In the genomic region with DNA sequence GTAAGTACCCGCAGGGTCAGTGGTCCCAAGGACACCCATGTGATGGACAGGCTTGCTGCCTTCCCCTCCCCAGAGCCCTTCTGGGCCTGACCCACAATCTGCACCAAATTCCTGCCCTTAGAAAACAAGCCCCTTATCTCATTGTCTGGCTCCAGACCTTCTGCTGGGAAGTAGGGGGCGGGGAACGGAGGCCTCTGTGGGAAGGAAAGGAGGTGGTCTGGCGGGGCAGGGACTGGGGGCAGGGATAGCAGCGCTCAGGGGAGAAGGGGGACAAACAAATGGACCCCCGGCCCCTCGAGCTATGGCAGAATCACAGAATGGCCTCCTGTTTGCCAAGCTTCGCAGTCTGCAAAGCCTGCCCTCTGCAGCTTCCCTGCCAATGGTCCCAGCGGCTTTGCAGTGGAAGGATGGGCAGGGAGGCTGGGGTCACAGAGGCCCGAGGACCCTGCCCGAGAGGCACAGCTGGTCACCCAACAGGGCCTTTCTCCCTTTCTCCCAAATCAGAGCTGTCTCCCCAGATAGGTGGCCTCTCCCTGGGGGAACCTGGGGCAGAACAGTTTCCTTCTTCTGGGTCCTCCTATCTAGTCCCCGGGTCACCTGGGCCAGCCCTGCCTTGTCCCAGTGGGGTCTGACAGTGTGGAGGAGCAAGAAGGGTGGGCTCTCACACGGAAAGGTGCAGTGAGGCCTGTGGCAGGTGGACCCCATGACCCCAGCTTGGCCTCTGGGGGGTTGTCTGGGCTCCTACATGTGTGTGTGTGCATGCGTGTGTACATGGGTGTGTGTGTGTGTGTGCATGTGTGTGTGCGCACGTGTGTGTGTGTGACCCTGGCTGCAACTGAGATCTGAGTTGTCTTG, we compare ENCODE assay signal across 13 cellular contexts. TPM values are rescaled to one million over a fixed set of nuclear protein-coding genes. Genes with fewer than 3 reads are reported as not detected.
DNase-seq lines count a peak whose midpoint lies in the region; ATAC-seq and TF ChIP-seq lines count a peak whose summit lies in the region.
"Had no signal": no experiment of that assay in that cellular context is flagged by ENCODE, and none has a peak within 500 bp of the region (broad histone marks: within the 10 kb centered on the region; RNA-seq: fewer than 3 reads in every experiment).

No MANE protein-coding gene starts in this region.

- CTCF ChIA-PET in naive thymus-derived CD4-positive, alpha-beta T cell (lab: Charles Lee), result interaction anchor here (0.9 kb wide), 1 partner anchor 141 kb away, joined by 4 read pairs; no protein-coding TSS in a partner anchor

- POLR2A ChIA-PET in naive thymus-derived CD4-positive, alpha-beta T cell (lab: Charles Lee), result interaction anchor here (0.6 to 2.5 kb wide), 7 partner anchors 14 to 299 kb away, joined by 3 to 9 read pairs (median 4); a partner anchor contains a TSS

- H3K9me3 ChIP-seq in CD4-positive, CD25-positive, alpha-beta regulatory T cell (ENCODE audit: control insufficient read depth in 2 of 2, low read length in 2 of 2), result no peaks in the 10 kb centered on the region
- H3K9me3 ChIP-seq in HUES48 (ENCODE audit: control insufficient read depth, insufficient read depth, low read length) (no peaks in the 10 kb centered on the region), esophagus squamous epithelium (no peaks in the 10 kb centered on the region)
- H3K9me3 ChIP-seq in naive thymus-derived CD4-positive, alpha-beta T cell (ENCODE audit: control insufficient read depth in 2 of 3, low read length in 3 of 3), result no peaks in the 10 kb centered on the region

- no peaks in the 10 kb centered on the region for H3K36me3 Mint-ChIP-seq in CD4-positive, CD25-positive, alpha-beta regulatory T cell
- H3K36me3 Mint-ChIP-seq in dendritic cell treated with granulocyte-macrophage colony-stimulating factor and Interleukin-4, amounts not matched to agents 40 ng/mL and 50 ng/mL, for 4 days (ENCODE audit: low read depth), result no peaks in the 10 kb centered on the region
- peaks cover 0 to 2% (median 0%) of the 10 kb centered on the region in 5 donors for H3K36me3 Mint-ChIP-seq in naive thymus-derived CD4-positive, alpha-beta T cell
- H3K36me3 Mint-ChIP-seq: immature natural killer cell had no signal

- TF ChIP-seq CTCF in esophagus squamous epithelium (IDR thresholded peaks at IDR 0.05), result no peak

- no peak for ATAC-seq in CD4-positive, CD25-positive, alpha-beta regulatory T cell (ENCODE audit: low read depth in 2 of 2)
- ATAC-seq in naive thymus-derived CD4-positive, alpha-beta T cell, result no peak
- no peak for ATAC-seq in sciatic nerve

- DNase-seq in CD4-positive, CD25-positive, alpha-beta regulatory T cell, result no peak
- no peak for DNase-seq in naive thymus-derived CD4-positive, alpha-beta T cell
- DNase-seq in sciatic nerve (ENCODE audit: low spot score) (no peak), DMS53 (lab: John Stamatoyannopoulos, UW) (no peak), esophagus squamous epithelium (lab: John Stamatoyannopoulos, UW) (no peak)
- DNase-seq: amniotic stem cell; immature natural killer cell; NCI-H1048; stimulated activated naive CD8-positive, alpha-beta T cell treated with anti-CD3 and anti-CD28 coated beads, Interleukin-15, amount 100 ng/mL, for 72 hours had no signal

- intact Hi-C loops in dendritic cell treated with granulocyte-macrophage colony-stimulating factor and Interleukin-4, amounts not matched to agents 40 ng/mL and 50 ng/mL, for 4 days (cut with micrococcal nuclease), result loop anchor here (10.0 kb wide), 1 partner anchor 172 kb away; no protein-coding TSS in a partner anchor
- intact Hi-C loops in naive thymus-derived CD4-positive, alpha-beta T cell (cut with micrococcal nuclease), result loop anchor here (10.0 kb wide), 3 partner anchors 372 to 1778 kb away; a partner anchor contains a TSS
- intact Hi-C loops in sciatic nerve (cut with DNase I), result loop anchor here (10.0 kb wide), 1 partner anchor 168 kb away; no protein-coding TSS in a partner anchor
- intact Hi-C loops in esophagus squamous epithelium (cut with DNase I), result no loop called here

- H3K9me3 Mint-ChIP-seq in CD4-positive, CD25-positive, alpha-beta regulatory T cell, result peaks cover 0 to 1% (median 0%) of the 10 kb centered on the region in 7 donors
- no peaks in the 10 kb centered on the region for H3K9me3 Mint-ChIP-seq in dendritic cell treated with granulocyte-macrophage colony-stimulating factor and Interleukin-4, amounts not matched to agents 40 ng/mL and 50 ng/mL, for 4 days
- H3K9me3 Mint-ChIP-seq in naive thymus-derived CD4-positive, alpha-beta T cell, result peaks cover 0 to 6% (median 0%) of the 10 kb centered on the region in 11 donors
- H3K9me3 Mint-ChIP-seq: immature natural killer cell had no signal

- no peak overlapping the region for H3K4me3 ChIP-seq in CD4-positive, CD25-positive, alpha-beta regulatory T cell (ENCODE audit: low read depth, low read length)
- H3K4me3 ChIP-seq in HUES48 (ENCODE audit: low read depth, low read length) (no peak overlapping the region), esophagus squamous epithelium (no peak overlapping the region)
- no peak overlapping the region for H3K4me3 ChIP-seq in naive thymus-derived CD4-positive, alpha-beta T cell (ENCODE audit: low read length)

- no peaks in the 10 kb centered on the region for H3K36me3 ChIP-seq in CD4-positive, CD25-positive, alpha-beta regulatory T cell (ENCODE audit: control insufficient read depth, insufficient read depth, low read length)
- no peaks in the 10 kb centered on the region for H3K36me3 ChIP-seq in HUES48 (ENCODE audit: control insufficient read depth, insufficient read depth, low read length)
- no peaks in the 10 kb centered on the region for H3K36me3 ChIP-seq in naive thymus-derived CD4-positive, alpha-beta T cell (ENCODE audit: control insufficient read depth in 2 of 3, insufficient read depth in 3 of 3, low read length in 3 of 3)
- H3K36me3 ChIP-seq in esophagus squamous epithelium, result no peaks in the 10 kb centered on the region

- no peak for TF ChIP-seq POLR2A in esophagus squamous epithelium (IDR thresholded peaks at IDR 0.05)

- peaks cover 5% of the 10 kb centered on the region for H3K27me3 Mint-ChIP-seq in CD4-positive, CD25-positive, alpha-beta regulatory T cell
- peaks cover 8% of the 10 kb centered on the region for H3K27me3 Mint-ChIP-seq in dendritic cell treated with granulocyte-macrophage colony-stimulating factor and Interleukin-4, amounts not matched to agents 40 ng/mL and 50 ng/mL, for 4 days
- no peaks in the 10 kb centered on the region for H3K27me3 Mint-ChIP-seq in naive thymus-derived CD4-positive, alpha-beta T cell
- H3K27me3 Mint-ChIP-seq: stimulated activated naive CD8-positive, alpha-beta T cell treated with anti-CD3 and anti-CD28 coated beads, Interleukin-15, amount 100 ng/mL, for 72 hours had no signal

- peaks cover 12 to 80% (median 36%) of the 10 kb centered on the region in 4 donors for H3K4me1 Mint-ChIP-seq in CD4-positive, CD25-positive, alpha-beta regulatory T cell
- peaks cover 82% of the 10 kb centered on the region for H3K4me1 Mint-ChIP-seq in dendritic cell treated with granulocyte-macrophage colony-stimulating factor and Interleukin-4, amounts not matched to agents 40 ng/mL and 50 ng/mL, for 4 days (ENCODE audit: low read depth)
- peaks cover 40 to 87% (median 78%) of the 10 kb centered on the region in 7 donors for H3K4me1 Mint-ChIP-seq in naive thymus-derived CD4-positive, alpha-beta T cell

- H3K4me3 Mint-ChIP-seq in CD4-positive, CD25-positive, alpha-beta regulatory T cell, result peak overlapping the region in 3 of 4 donors; percentile 71 to 89 (median 83)
- no peak overlapping the region for H3K4me3 Mint-ChIP-seq in dendritic cell treated with granulocyte-macrophage colony-stimulating factor and Interleukin-4, amounts not matched to agents 40 ng/mL and 50 ng/mL, for 4 days
- peak overlapping the region in 6 of 10 donors; percentile 35 to 88 (median 84) for H3K4me3 Mint-ChIP-seq in naive thymus-derived CD4-positive, alpha-beta T cell

- H3K27ac Mint-ChIP-seq in CD4-positive, CD25-positive, alpha-beta regulatory T cell, result peak overlapping the region; percentile 88 to 94 (median 91)
- H3K27ac Mint-ChIP-seq in dendritic cell treated with granulocyte-macrophage colony-stimulating factor and Interleukin-4, amounts not matched to agents 40 ng/mL and 50 ng/mL, for 4 days, result peak overlapping the region; percentile 8
- H3K27ac Mint-ChIP-seq in naive thymus-derived CD4-positive, alpha-beta T cell, result peak overlapping the region; percentile 86 to 99 (median 98)
- H3K27ac Mint-ChIP-seq: immature natural killer cell had no signal

- whole genome bisulfite sequencing in esophagus squamous epithelium, 2 donors, result 57 to 65% methylated on average over 4 of the region's 16 CpGs

- H3K4me1 ChIP-seq in CD4-positive, CD25-positive, alpha-beta regulatory T cell (ENCODE audit: control insufficient read depth, insufficient read depth, low read length, poor library complexity, severe bottlenecking), result peaks cover 69% of the 10 kb centered on the region
- H3K4me1 ChIP-seq in HUES48 (ENCODE audit: control insufficient read depth, insufficient read depth, low read length) (peaks cover 10% of the 10 kb centered on the region), esophagus squamous epithelium (peaks cover 7 to 51% (median 10%) of the 10 kb centered on the region in 3 donors)
- H3K4me1 ChIP-seq in naive thymus-derived CD4-positive, alpha-beta T cell (ENCODE audit: control insufficient read depth in 2 of 2, insufficient read depth in 2 of 2, low read length in 2 of 2), result peaks cover 29 to 79% of the 10 kb centered on the region in 2 donors

- H3K27me3 ChIP-seq in CD4-positive, CD25-positive, alpha-beta regulatory T cell (ENCODE audit: control insufficient read depth, insufficient read depth, low read length), result no peaks in the 10 kb centered on the region
- H3K27me3 ChIP-seq in HUES48 (ENCODE audit: control insufficient read depth, insufficient read depth, low read length), result no peaks in the 10 kb centered on the region
- H3K27me3 ChIP-seq in naive thymus-derived CD4-positive, alpha-beta T cell (ENCODE audit: control insufficient read depth in 2 of 2, insufficient read depth in 2 of 2, low read length in 2 of 2), result no peaks in the 10 kb centered on the region
- peaks cover 0 to 17% (median 0%) of the 10 kb centered on the region in 4 donors for H3K27me3 ChIP-seq in esophagus squamous epithelium

- H3K27ac ChIP-seq in CD4-positive, CD25-positive, alpha-beta regulatory T cell (ENCODE audit: insufficient read depth, low read length, poor library complexity, severe bottlenecking), result no peak overlapping the region
- peak overlapping the region; percentile 1 for H3K27ac ChIP-seq in HUES48 (ENCODE audit: low read depth, low read length)
- H3K27ac ChIP-seq in naive thymus-derived CD4-positive, alpha-beta T cell (ENCODE audit: low read depth, low read length), result peak overlapping the region; percentile 93
- peak overlapping the region in 2 of 4 donors; percentile 6 to 13 for H3K27ac ChIP-seq in esophagus squamous epithelium

- H3K9ac ChIP-seq in HUES48 (ENCODE audit: low read depth, low read length), result no peak overlapping the region

RNA-seq across cellular contexts. Expression of a gene that starts 25.5 kb away (rescaled TPM):
- total RNA-seq in CD4-positive, CD25-positive, alpha-beta regulatory T cell, result not detected
- not detected for polyA plus RNA-seq in CD4-positive, CD25-positive, alpha-beta regulatory T cell
- not detected for total RNA-seq in naive thymus-derived CD4-positive, alpha-beta T cell
- not detected for polyA plus RNA-seq in naive thymus-derived CD4-positive, alpha-beta T cell
- total RNA-seq in sciatic nerve (not detected), esophagus squamous epithelium (under 1 TPM in 1 of 4 donors, not detected in 3; 0.26 TPM)
- total RNA-seq: myocyte, RPMI7951 had no signal
- polyA plus RNA-seq: immature natural killer cell had no signal

RNA-seq across cellular contexts. Expression of a gene that starts 42.9 kb away (rescaled TPM):
- total RNA-seq in CD4-positive, CD25-positive, alpha-beta regulatory T cell, result 2.7 TPM
- polyA plus RNA-seq in CD4-positive, CD25-positive, alpha-beta regulatory T cell, result 10 to 100 TPM in 1 of 4 donors, 1 to 10 TPM in 3; 2.8 to 11.5 (median 7.5) TPM
- 10 to 100 TPM in 1 of 5 experiments, not detected in 4; 49.0 TPM for total RNA-seq in naive thymus-derived CD4-positive, alpha-beta T cell
- not detected for polyA plus RNA-seq in naive thymus-derived CD4-positive, alpha-beta T cell
- 1.4 TPM for total RNA-seq in sciatic nerve
- 10 to 100 TPM in 2 of 4 donors, 1 to 10 TPM in 2; 6.6 to 33.6 (median 21.0) TPM for total RNA-seq in esophagus squamous epithelium

Comparison
In these comparisons a context has a peak if more than half of its experiments do, and no peak if none do; other contexts are left out.
1. H3K27ac Mint-ChIP-seq: peak in every context shown above with its lines; median percentile 98 in naive thymus-derived CD4-positive, alpha-beta T cell; 91 in CD4-positive, CD25-positive, alpha-beta regulatory T cell; 8 in dendritic cell treated with granulocyte-macrophage colony-stimulating factor and Interleukin-4, amounts not matched to agents 40 ng/mL and 50 ng/mL, for 4 days.